In the genomic region with DNA sequence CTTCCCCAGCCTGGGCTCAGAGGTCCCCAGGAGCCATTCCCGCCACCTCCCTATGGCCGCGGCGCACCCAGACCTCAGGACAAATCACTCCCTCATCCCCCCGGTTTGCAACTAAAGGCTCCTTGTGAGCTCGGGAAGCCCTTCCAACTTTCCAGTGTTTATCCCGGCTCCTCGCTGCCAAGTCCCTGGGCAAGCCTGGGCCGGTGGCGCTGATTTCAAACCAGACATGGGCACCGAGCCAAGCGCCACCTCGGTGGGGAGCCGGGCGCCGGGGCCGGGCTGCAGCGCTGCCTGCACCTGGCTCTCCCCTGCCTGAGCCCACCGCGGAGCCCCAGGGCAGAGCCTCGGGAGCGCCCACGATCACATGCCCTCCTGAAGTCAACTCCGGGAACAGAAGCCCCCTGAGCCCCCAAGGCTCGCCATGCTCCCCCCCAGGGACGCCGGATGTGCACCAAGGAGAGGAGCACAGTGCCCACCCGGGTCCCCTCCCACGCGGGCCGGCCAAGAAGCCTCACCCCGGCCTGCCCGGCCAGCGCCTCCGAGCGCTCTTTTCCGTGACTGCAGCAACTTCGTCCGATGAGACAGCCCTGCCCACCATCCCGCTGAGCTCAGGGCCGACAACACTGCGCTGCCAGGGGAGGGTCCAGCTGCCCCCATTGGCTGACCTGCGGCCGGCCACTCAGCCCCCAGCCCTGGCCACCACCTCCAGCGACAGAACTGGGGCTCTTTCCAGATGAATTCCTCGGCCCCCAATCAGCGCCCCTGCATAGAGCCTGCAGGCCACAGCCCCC, we compare ENCODE assay signal across 8 cellular contexts. TPM values are rescaled to one million over a fixed set of nuclear protein-coding genes. Genes with fewer than 3 reads are reported as not detected.
DNase-seq lines count a peak whose midpoint lies in the region; ATAC-seq, FAIRE-seq and TF ChIP-seq lines count a peak whose summit lies in the region.

No MANE protein-coding gene starts in this region.

- no peak overlapping the region for H3K4me3 ChIP-seq in BLaER1
- H3K4me3 ChIP-seq in right lobe of liver, result peak overlapping the region; percentile 29 to 47 (median 42)
- H3K4me3 ChIP-seq in thyroid gland (replicated peaks in 1 of 3), result peak overlapping the region in 2 of 3 donors; percentile 18 to 38

- no peak for TF ChIP-seq CTCF in right lobe of liver (IDR thresholded peaks at IDR 0.05)
- no peak for TF ChIP-seq CTCF in thyroid gland (IDR thresholded peaks at IDR 0.05)

- WGBS in right lobe of liver (ENCODE audit: insufficient coverage, low coverage, low lambda C conversion rate, missing lambda C conversion rate), result 10% methylated on average over 8 of the region's 47 CpGs
- WGBS in thyroid gland, 2 donors, result 18 to 20% methylated on average over 2 to 11 of the region's 47 CpGs

- H3K36me3 ChIP-seq in BLaER1, result peaks cover 23% of the 10 kb centered on the region
- no peaks in the 10 kb centered on the region for H3K36me3 ChIP-seq in right lobe of liver
- no peaks in the 10 kb centered on the region for H3K36me3 ChIP-seq in thyroid gland

- no peak for TF ChIP-seq POLR2A in right lobe of liver (IDR thresholded peaks at IDR 0.05)
- no peak for TF ChIP-seq POLR2A in thyroid gland (IDR thresholded peaks at IDR 0.05)
- no peak for TF ChIP-seq POLR2A in GM12892 (IDR thresholded peaks at IDR 0.05; ENCODE audit: low read depth, low read length)

- H3K27ac ChIP-seq in BLaER1 (peak overlapping the region; percentile 43; the same call in 1 of the 2 replicates), right lobe of liver (peak overlapping the region; percentile 76 to 95 (median 87)), thyroid gland (peak overlapping the region; percentile 97 to 100 (median 99))

- H4K20me1 ChIP-seq in BLaER1, result peaks cover 100% of the 10 kb centered on the region

- H3K9me3 ChIP-seq in BLaER1 (no peaks in the 10 kb centered on the region), right lobe of liver (no peaks in the 10 kb centered on the region), thyroid gland (no peaks in the 10 kb centered on the region)

- FAIRE-seq in GM12892 (lab: Jason Lieb, UNC), result no peak

- H3K27me3 ChIP-seq in BLaER1 (no peaks in the 10 kb centered on the region), right lobe of liver (no peaks in the 10 kb centered on the region), thyroid gland (no peaks in the 10 kb centered on the region)

- 0 out of 2 replicates have a peak overlapping the region, but pooled peaks have one; percentile 52 for H3K9ac ChIP-seq in BLaER1

- ATAC-seq in right lobe of liver (peak; percentile 6 to 50 (median 40)), HG02759 (IDR thresholded peaks at IDR 0.05; ENCODE audit: unreplicated experiment) (no peak), HG03521 (IDR thresholded peaks at IDR 0.05; ENCODE audit: unreplicated experiment) (no peak)

- DNase-seq in NCI-H2171 (lab: John Stamatoyannopoulos, UW), result peak; percentile 91
- DNase-seq in cerebellum (ENCODE audit: low spot score), result peak; percentile 87
- peak; percentile 74 to 87 (median 86) for DNase-seq in right lobe of liver
- peak; percentile 90 to 93 for DNase-seq in thyroid gland
- DNase-seq in GM12892 (ENCODE audit: insufficient read length), result no peak

- H3K4me1 ChIP-seq in BLaER1, result peaks cover 99% of the 10 kb centered on the region
- H3K4me1 ChIP-seq in right lobe of liver, result peaks cover 0 to 38% (median 19%) of the 10 kb centered on the region in 4 donors
- H3K4me1 ChIP-seq in thyroid gland, result peaks cover 74 to 75% of the 10 kb centered on the region in 2 donors

- intact Hi-C loops in right lobe of liver (cut with DNase I), result loop anchor here in 1 of 2 donors (10.0 kb wide), 1 partner anchor 167 kb away; no protein-coding TSS in a partner anchor
- intact Hi-C loops in thyroid gland (cut with DNase I), result loop anchor here (5.0 kb wide), 1 partner anchor 95 kb away; no protein-coding TSS in a partner anchor

- peak overlapping the region; percentile 98 for H3K4me2 ChIP-seq in BLaER1

RNA-seq across cellular contexts. Expression of gene NCOR2, which starts 50.0 kb away (rescaled TPM):
- total RNA-seq in cerebellum (34.7 TPM), right lobe of liver (10 to 100 TPM; 38.1 to 87.5 (median 45.0) TPM), thyroid gland (100 to 1,000 TPM in 2 of 4 donors, 10 to 100 TPM in 2; 45.3 to 178 (median 99.9) TPM)
- polyA plus RNA-seq in GM12892 (2012; ENCODE audit: missing spikeins), result 27.0 TPM

Comparison
In these comparisons a context has a peak if more than half of its experiments do, and no peak if none do; other contexts are left out.
1. H3K27ac ChIP-seq: peak in every context shown above with its lines; median percentile 99 in thyroid gland; 87 in right lobe of liver; 43 in BLaER1.
2. ATAC-seq: peak in right lobe of liver (4 of 4); none in HG02759 (single experiment) and HG03521 (single experiment).